In genomic region chr10:32379314-32379949, GRCh38 we compare ENCODE assay signal across 1 cellular context.
TF ChIP-seq lines count a peak whose summit lies in the region.

No MANE protein-coding gene starts in this region.

TF ChIP-seq in K562, 482 proteins besides CTCF, POLR2A, EP300 and RAD21 (continued from another document):
- TF ChIP-seq ZNF668 (CRISPR knock-in tag; IDR thresholded peaks at IDR 0.05) (0 out of 2 replicates have a peak, but pooled peaks have one; percentile 41), ZNF41 (CRISPR knock-in tag; conservative IDR thresholded peaks at IDR 0.05) (no peak), BRCA1 (IDR thresholded peaks at IDR 0.05) (no peak), BRCA1 (CRISPR knock-in tag; IDR thresholded peaks at IDR 0.05) (no peak), MEIS2 (IDR thresholded peaks at IDR 0.05; ENCODE audit: partially characterized antibody) (peak; percentile 94), MCM7 (IDR thresholded peaks at IDR 0.05) (no peak), ELK3 (CRISPR knock-in tag; IDR thresholded peaks at IDR 0.05) (no peak), MAFK (IDR thresholded peaks at IDR 0.05; ENCODE audit: low read length) (peak; percentile 65; the same call in 1 of the 2 replicates), NBN (IDR thresholded peaks at IDR 0.05; ENCODE audit: low read depth) (no peak), FOXM1 (IDR thresholded peaks at IDR 0.05; ENCODE audit: low read depth) (peak; percentile 45; the same call in 1 of the 2 replicates), FOXM1 (CRISPR knock-in tag; IDR thresholded peaks at IDR 0.05; ENCODE audit: low read depth) (no peak), ZNF311 (CRISPR knock-in tag; IDR thresholded peaks at IDR 0.05) (no peak), PRDM10 (IDR thresholded peaks at IDR 0.05; ENCODE audit: partially characterized antibody) (peak; percentile 65), NFE2 (IDR thresholded peaks at IDR 0.05; ENCODE audit: low read depth) (peak; percentile 17; the same call in 1 of the 2 replicates), NFRKB (IDR thresholded peaks at IDR 0.05; ENCODE audit: low read depth) (peak; percentile 25), ZBTB11 (CRISPR knock-in tag; IDR thresholded peaks at IDR 0.05) (peak in 1 of 3 experiments; percentile 71; a peak in 1 of 6 replicates), C11orf30 (IDR thresholded peaks at IDR 0.05; ENCODE audit: low read depth) (peak; percentile 89), RB1 (IDR thresholded peaks at IDR 0.05; ENCODE audit: low read depth) (no peak), ZNF699 (CRISPR knock-in tag; IDR thresholded peaks at IDR 0.05; ENCODE audit: insufficient replicate concordance) (no peak), ZNF282 (CRISPR knock-in tag; IDR thresholded peaks at IDR 0.05) (no peak), HDAC6 (IDR thresholded peaks at IDR 0.05; ENCODE audit: low read depth, low read length) (no peak), GATA2 (CRISPR knock-in tag; IDR thresholded peaks at IDR 0.05) (no peak), ZBTB34 (CRISPR knock-in tag; IDR thresholded peaks at IDR 0.05) (no peak), POLR3A (IDR thresholded peaks at IDR 0.05; ENCODE audit: borderline replicate concordance, extremely low read depth, insufficient read depth, insufficient read length) (no peak), SMARCA5 (IDR thresholded peaks at IDR 0.05) (no peak), BCL6 (CRISPR knock-in tag; IDR thresholded peaks at IDR 0.05) (no peak)
